11 cellular contexts compared by ENCODE assay signal in genomic region chr1:33902486-33903209, GRCh38. TPM values are rescaled to one million over a fixed set of nuclear protein-coding genes. Genes with fewer than 3 reads are reported as not detected.
A peak's percentile ranks its signal among the peaks of the same experiment; 100 is the strongest.
DNase-seq lines count a peak whose midpoint lies in the region; ATAC-seq and TF ChIP-seq lines count a peak whose summit lies in the region.
"Had no signal": no experiment of that assay in that cellular context is flagged by ENCODE, and none has a peak within 500 bp of the region (broad histone marks: within the 10 kb centered on the region; RNA-seq: fewer than 3 reads in every experiment).

No MANE protein-coding gene starts in this region.

- POLR2A ChIA-PET in RWPE1 (lab: Yijun Ruan, JAX; ENCODE audit: low non-redundant PET) = no interaction called here

- whole genome bisulfite sequencing in GM23248 (ENCODE audit: low coverage in 1 of 2, low lambda C conversion rate in 2 of 2, missing lambda C conversion rate in 2 of 2), 2 experiments = 51 to 56% methylated on average over 6 of the region's 6 CpGs

- peaks cover 6% of the 10 kb centered on the region; the same call in 1 of the 2 replicates for H3K79me2 ChIP-seq in GM23248 (ENCODE audit: insufficient read depth)
- H3K79me2 ChIP-seq in Karpas-422 (ENCODE audit: low read length) = no peaks in the 10 kb centered on the region

- H3K4me3 ChIP-seq in GM23248 (peak overlapping the region; percentile 48), Karpas-422 (ENCODE audit: low read length) (peak overlapping the region; percentile 54)

- no peak for TF ChIP-seq CTCF in RWPE1 (conservative IDR thresholded peaks at IDR 0.05; ENCODE audit: low read depth)

- H3K4me2 ChIP-seq in GM23248 (ENCODE audit: unreplicated experiment) = peak overlapping the region; percentile 79
- peak overlapping the region; percentile 64 for H3K4me2 ChIP-seq in Karpas-422 (ENCODE audit: low read depth, low read length, poor library complexity, severe bottlenecking)

- H4K20me1 ChIP-seq in GM23248 (ENCODE audit: insufficient read depth) (no peaks in the 10 kb centered on the region), Karpas-422 (ENCODE audit: insufficient read depth, low read depth, low read length) (no peaks in the 10 kb centered on the region)

- H3K9me3 ChIP-seq in GM23248 (ENCODE audit: low read depth) = no peaks in the 10 kb centered on the region
- H3K9me3 ChIP-seq in Karpas-422 (ENCODE audit: low read length) = no peaks in the 10 kb centered on the region

- H3K36me3 ChIP-seq in GM23248 (ENCODE audit: low read depth) (no peaks in the 10 kb centered on the region), Karpas-422 (ENCODE audit: insufficient read depth, low read length) (no peaks in the 10 kb centered on the region)

- CTCF ChIA-PET in RWPE1 (lab: Yijun Ruan, JAX) = no interaction called here

- H3F3A ChIP-seq in GM23248 (ENCODE audit: insufficient read depth) = peaks cover 41% of the 10 kb centered on the region

- ATAC-seq in left lobe of liver = peak; percentile 67

- H3K9ac ChIP-seq in GM23248 = peak overlapping the region; percentile 60
- H3K9ac ChIP-seq in Karpas-422 (ENCODE audit: low read length) = peak overlapping the region; percentile 46

- H3K27ac ChIP-seq in GM23248 = peak overlapping the region; percentile 68
- H3K27ac ChIP-seq in Karpas-422 (ENCODE audit: low read length) = peak overlapping the region; percentile 64
- H3K27ac ChIP-seq in RWPE1 = no peak overlapping the region
- H3K27ac ChIP-seq: 22Rv1 had no signal

- in situ Hi-C loops in GM23248 (cut with MboI) = no loop called here

- DNase-seq in DMS53 (lab: John Stamatoyannopoulos, UW) (peak; percentile 23), DMS53 treated with DMSO at 0.1 percent for 48 hours (lab: John Stamatoyannopoulos, UW; ENCODE audit: unreplicated experiment) (no peak), GM23248 (peak; percentile 78), Karpas-422 (peak; percentile 87), left lobe of liver (ENCODE audit: low spot score) (no peak), NCI-H187 treated with DMSO at 0.1 percent for 48 hours (lab: John Stamatoyannopoulos, UW) (no peak), GF-D8 (lab: John Stamatoyannopoulos, UW) (no peak), RWPE1 (ENCODE audit: low spot score) (no peak)

- H3K9me2 ChIP-seq in GM23248 (ENCODE audit: insufficient read depth) (no peaks in the 10 kb centered on the region), Karpas-422 (replicated peaks; ENCODE audit: insufficient read depth, low read length) (no peaks in the 10 kb centered on the region)

- H3K4me1 ChIP-seq in GM23248 (ENCODE audit: insufficient read depth) (peaks cover 36% of the 10 kb centered on the region), Karpas-422 (ENCODE audit: low read length) (peaks cover 49% of the 10 kb centered on the region)

- H3K27me3 ChIP-seq in GM23248 (replicated peaks; ENCODE audit: insufficient read depth) = no peaks in the 10 kb centered on the region
- no peaks in the 10 kb centered on the region for H3K27me3 ChIP-seq in Karpas-422 (ENCODE audit: low read length)

- 0 out of 2 replicates have a peak overlapping the region, but pooled peaks have one; percentile 6 for H2AFZ ChIP-seq in GM23248
- H2AFZ ChIP-seq in Karpas-422 (ENCODE audit: low read length) = no peak overlapping the region

RNA-seq across cellular contexts. Expression of gene HMGB4, which starts 38.8 kb away (rescaled TPM):
- not detected in 2 replicates for total RNA-seq in GM23248 (2014; rRNA removed; shearing (Covaris generic))
- polyA plus RNA-seq in GM23248 (2016; fragmentation: Nextera tagmentation; extraction: Ambion mirVana) = not detected in 2 replicates
- total RNA-seq in Karpas-422 (2014; rRNA removed; shearing (Covaris generic); ENCODE audit: low replicate concordance) = not detected in 2 replicates
- total RNA-seq in left lobe of liver = not detected
- total RNA-seq: H1, urinary bladder had no signal
- polyA plus RNA-seq: H1, urinary bladder had no signal

Comparison
In these comparisons a context has a peak if more than half of its experiments do, and no peak if none do; other contexts are left out.
1. DNase-seq: peak in DMS53 (single experiment), GM23248 (single experiment) and Karpas-422 (single experiment); none in DMS53 treated with DMSO at 0.1 percent for 48 hours (single experiment), left lobe of liver (single experiment), NCI-H187 treated with DMSO at 0.1 percent for 48 hours (single experiment), GF-D8 (single experiment) and RWPE1 (single experiment).